Comparison of ENCODE assay signal across 7 cellular contexts in genomic region chr22:29167032-29167911, GRCh38.
DNase-seq lines count a peak whose midpoint lies in the region; ATAC-seq, FAIRE-seq and TF ChIP-seq lines count a peak whose summit lies in the region.

No MANE protein-coding gene starts in this region.

- ATAC-seq in HG02943 (IDR thresholded peaks at IDR 0.05; ENCODE audit: low read depth, unreplicated experiment), result peak; percentile 91

- FAIRE-seq in D721Med (lab: Jason Lieb, UNC), result no peak

- DNase-seq in RPMI8226 (peak; percentile 48), iPS-NIHi11 (ENCODE audit: low spot score) (peak; percentile 3), GOT3 (lab: John Stamatoyannopoulos, UW) (no peak), NCI-H2107 (lab: John Stamatoyannopoulos, UW) (no peak), D721Med (ENCODE audit: insufficient read length, low spot score) (no peak)

- TF ChIP-seq CTCF in D721Med (IDR thresholded peaks at IDR 0.05; ENCODE audit: insufficient read depth, missing control alignments), result no peak

- TF ChIP-seq POLR2A in GM19099 (IDR thresholded peaks at IDR 0.05; ENCODE audit: extremely low read depth, insufficient read length, low read depth), result peak; percentile 17

Comparison
In these comparisons a context has a peak if more than half of its experiments do, and no peak if none do; other contexts are left out.
1. DNase-seq: peak in RPMI8226 (single experiment) and iPS-NIHi11 (single experiment); none in GOT3 (single experiment), NCI-H2107 (single experiment) and D721Med (single experiment).